11 cellular contexts compared by ENCODE assay signal in the genomic region with DNA sequence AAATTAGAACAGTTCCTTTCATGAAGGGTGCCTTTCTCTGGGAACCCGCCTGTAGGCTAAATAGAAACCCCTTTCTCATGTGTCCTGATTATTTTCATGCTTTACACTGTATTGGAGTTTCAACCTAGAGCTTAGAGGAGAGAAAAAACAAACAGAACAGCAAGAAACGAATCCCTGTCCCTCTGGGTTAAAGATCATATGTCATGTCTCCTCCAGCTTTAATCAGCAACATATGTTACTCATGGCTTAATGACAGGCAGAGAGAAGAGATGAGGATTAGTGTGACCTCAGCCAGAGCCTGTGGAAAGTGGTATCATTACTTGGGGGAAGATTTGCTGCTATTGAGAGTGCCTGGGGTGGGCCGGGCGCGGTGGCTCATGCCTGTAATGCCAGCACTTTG. TPM values are rescaled to one million over a fixed set of nuclear protein-coding genes. Genes with fewer than 3 reads are reported as not detected.
A peak's percentile ranks its signal among the peaks of the same experiment; 100 is the strongest.
DNase-seq lines count a peak whose midpoint lies in the region; ATAC-seq, FAIRE-seq and TF ChIP-seq lines count a peak whose summit lies in the region.
"Had no signal": no experiment of that assay in that cellular context is flagged by ENCODE, and none has a peak within 500 bp of the region (broad histone marks: within the 10 kb centered on the region; RNA-seq: fewer than 3 reads in every experiment).

No MANE protein-coding gene starts in this region.

- no peak for TF ChIP-seq POLR2A in H54 (IDR thresholded peaks at IDR 0.05; ENCODE audit: low read depth, low read length)

- no peak overlapping the region for H3K9ac ChIP-seq in muscle layer of colon (ENCODE audit: low read length)

- intact Hi-C loops in Calu3 (cut with micrococcal nuclease; ENCODE audit: unreplicated experiment): no loop called here

- peaks cover 16% of the 10 kb centered on the region for H3K4me1 ChIP-seq in muscle layer of colon (ENCODE audit: insufficient read depth, low read length)

- peaks cover 11% of the 10 kb centered on the region for H3K36me3 Mint-ChIP-seq in Calu3 (ENCODE audit: insufficient read depth, unreplicated experiment)
- peaks cover 58% of the 10 kb centered on the region for H3K36me3 Mint-ChIP-seq in brain

- no peak overlapping the region for H3K4me3 ChIP-seq in muscle layer of colon (ENCODE audit: low read depth in 1 of 2, low read length in 2 of 2)

- no peaks in the 10 kb centered on the region for H3K27me3 Mint-ChIP-seq in Calu3 (ENCODE audit: unreplicated experiment)
- H3K27me3 Mint-ChIP-seq in brain: no peaks in the 10 kb centered on the region

- CTCF ChIA-PET in Calu3 (lab: Charles Lee): no interaction called here

- H3K4me1 Mint-ChIP-seq in Calu3 (ENCODE audit: low read depth, unreplicated experiment) (no peaks in the 10 kb centered on the region), brain (peaks cover 34% of the 10 kb centered on the region)

- H3K27ac Mint-ChIP-seq in Calu3 (ENCODE audit: unreplicated experiment) (no peak overlapping the region), brain (peak overlapping the region in 4 of 5 experiments; percentile 3 to 70 (median 22))

- no peak for DNase-seq in Calu3
- peak; percentile 79 for DNase-seq in NCI-H1694 (lab: John Stamatoyannopoulos, UW)
- no peak for DNase-seq in H54 (ENCODE audit: insufficient read length, low spot score)
- DNase-seq in stimulated activated CD4-positive, alpha-beta T cell treated with anti-CD3 and anti-CD28 coated beads, Interleukin-12 subunit alpha, Interleukin-12 subunit beta, amount 100 ng/mL, for 4 hours: no peak
- no peak for DNase-seq in nucleus accumbens (lab: John Stamatoyannopoulos, UW)
- DNase-seq: cortex of kidney, Karpas-422, NCI-H510A had no signal

- H3K27me3 ChIP-seq in muscle layer of colon (ENCODE audit: control insufficient read depth in 1 of 2, insufficient read depth in 2 of 2, low read length in 2 of 2): no peaks in the 10 kb centered on the region

- no peaks in the 10 kb centered on the region for H3K9me3 ChIP-seq in muscle layer of colon (ENCODE audit: low read length)

- no peaks in the 10 kb centered on the region for H3K9me3 Mint-ChIP-seq in Calu3 (ENCODE audit: low read depth, unreplicated experiment)
- no peaks in the 10 kb centered on the region for H3K9me3 Mint-ChIP-seq in brain

- BruUV-seq in Calu3 (replicated peaks; lab: Mats Ljungman, UMichigan): TSS peak; percentile 25

- no peak overlapping the region for H3K4me3 Mint-ChIP-seq in Calu3 (ENCODE audit: low read depth, unreplicated experiment)
- no peak overlapping the region for H3K4me3 Mint-ChIP-seq in brain

- no peak for TF ChIP-seq CTCF in Calu3 (IDR thresholded peaks at IDR 0.05; ENCODE audit: unreplicated experiment)
- no peak for TF ChIP-seq CTCF in brain (conservative IDR thresholded peaks at IDR 0.05)

- ATAC-seq in HG02870 (IDR thresholded peaks at IDR 0.05; ENCODE audit: unreplicated experiment): no peak

- FAIRE-seq in H54 (lab: Jason Lieb, UNC): no peak

- peaks cover 36% of the 10 kb centered on the region for H3K36me3 ChIP-seq in muscle layer of colon (ENCODE audit: insufficient read depth, low read length)

- H3K27ac ChIP-seq in muscle layer of colon (ENCODE audit: low read depth, low read length): peak overlapping the region; percentile 20

RNA-seq across cellular contexts. Expression of a gene that starts 32.1 kb away (rescaled TPM):
- 30.1 and 30.2 TPM in 2 replicates for total RNA-seq in Calu3 (2022)
- polyA plus RNA-seq in brain (ENCODE audit: insufficient read depth, low read depth, low replicate concordance): 41.2 TPM

RNA-seq across cellular contexts. Expression of a gene that starts 58.4 kb away (rescaled TPM):
- 7.9 and 11.4 TPM in 2 replicates for total RNA-seq in Calu3 (2022)
- polyA plus RNA-seq in brain (ENCODE audit: insufficient read depth, low read depth, low replicate concordance): 14.6 TPM
